14 cellular contexts compared by ENCODE assay signal in genomic region chr4:99233397-99233796, GRCh38. TPM values are rescaled to one million over a fixed set of nuclear protein-coding genes. Genes with fewer than 3 reads are reported as not detected.
A peak's percentile ranks its signal among the peaks of the same experiment; 100 is the strongest.
DNase-seq lines count a peak whose midpoint lies in the region; ATAC-seq, FAIRE-seq and TF ChIP-seq lines count a peak whose summit lies in the region.
"Not testable (repeated sequence)": the region's sequence is repeated elsewhere in the genome, so short reads cannot be mapped to it uniquely, and the experiment has no call there.
"Had no signal": no experiment of that assay in that cellular context is flagged by ENCODE, and none has a peak within 500 bp of the region (broad histone marks: within the 10 kb centered on the region; RNA-seq: fewer than 3 reads in every experiment).

No MANE protein-coding gene starts in this region.

- H4K8ac ChIP-seq in trophoblast cell (ENCODE audit: low read depth, low read length), result not testable (repeated sequence)

- H4K91ac ChIP-seq in trophoblast cell (ENCODE audit: low read depth, low read length), result not testable (repeated sequence)

- H3K18ac ChIP-seq in trophoblast cell (ENCODE audit: low read length), result not testable (repeated sequence)

- H3K27me3 ChIP-seq in bronchial epithelial cell (ENCODE audit: control insufficient read depth, insufficient read depth, low read length); trophoblast cell (ENCODE audit: insufficient read depth, low read length); small intestine (ENCODE audit: control insufficient read depth in 2 of 2, insufficient read depth in 2 of 2, low read length in 2 of 2): not testable (repeated sequence)

- not testable (repeated sequence) for H3K27ac ChIP-seq in trophoblast cell (ENCODE audit: low read depth, low read length); small intestine (ENCODE audit: low read depth in 1 of 2, low read length in 1 of 2)

- not testable (repeated sequence) for H3K36me3 ChIP-seq in bronchial epithelial cell (ENCODE audit: control insufficient read depth, insufficient read depth, low read length); mucosa of descending colon (ENCODE audit: low read depth); trophoblast cell (ENCODE audit: control insufficient read depth in 1 of 2, insufficient read depth in 2 of 2, low read length in 2 of 2); small intestine (ENCODE audit: control insufficient read depth in 2 of 2, insufficient read depth in 2 of 2, low read length in 2 of 2)

- not testable (repeated sequence) for H2AK5ac ChIP-seq in trophoblast cell (ENCODE audit: low read length)

- WGBS in trophoblast cell (ENCODE audit: extremely low coverage, insufficient coverage, insufficient read length), result no CpG with 5 or more reads among the region's 2 CpGs
- WGBS in small intestine, 3 donors, result 55 to 88% (median 66%) methylated on average over 2 of the region's 2 CpGs

- H2BK120ac ChIP-seq in trophoblast cell (ENCODE audit: insufficient read depth, low read length, poor library complexity), result not testable (repeated sequence)

- not testable (repeated sequence) for H3K9me3 ChIP-seq in mucosa of descending colon; trophoblast cell (ENCODE audit: insufficient read depth, low read depth, low read length); small intestine (ENCODE audit: control insufficient read depth, low read depth)

- not testable (repeated sequence) for FAIRE-seq in bronchial epithelial cell (lab: Jason Lieb, UNC); small intestine (lab: Jason Lieb, UNC)

- not testable (repeated sequence) for H2AFZ ChIP-seq in trophoblast cell (ENCODE audit: insufficient read depth, low read length, poor library complexity)

- DNase-seq in bronchial epithelial cell (ENCODE audit: low read depth), result peak; percentile 15
- DNase-seq in mucosa of descending colon, result not testable (repeated sequence)
- peak; percentile 18 to 34 for DNase-seq in trophoblast cell
- peak; percentile 65 for DNase-seq in small intestine

- not testable (repeated sequence) for H3K4ac ChIP-seq in trophoblast cell (ENCODE audit: low read depth, low read length)

- not testable (repeated sequence) for H3K79me1 ChIP-seq in trophoblast cell (ENCODE audit: low read length)

- not testable (repeated sequence) for H2BK5ac ChIP-seq in trophoblast cell (ENCODE audit: low read depth, low read length, poor library complexity)

- not testable (repeated sequence) for H3K4me1 ChIP-seq in mucosa of descending colon (ENCODE audit: low read depth); trophoblast cell (ENCODE audit: control insufficient read depth in 1 of 2, insufficient read depth in 2 of 2, low read length in 2 of 2); small intestine (ENCODE audit: control insufficient read depth in 2 of 2, insufficient read depth in 1 of 2, low read depth in 1 of 2, low read length in 1 of 2)

- H4K12ac ChIP-seq in trophoblast cell (ENCODE audit: low read depth, low read length), result not testable (repeated sequence)

- H3K4me3 ChIP-seq in bronchial epithelial cell (ENCODE audit: low read depth, low read length); mucosa of descending colon; trophoblast cell (ENCODE audit: low read depth, low read length); small intestine (ENCODE audit: low read depth in 1 of 2, low read length in 2 of 2): not testable (repeated sequence)

- TF ChIP-seq CTCF in bronchial epithelial cell (IDR thresholded peaks at IDR 0.05; ENCODE audit: insufficient read depth, low read length, severe bottlenecking); mucosa of descending colon (IDR thresholded peaks at IDR 0.05): not testable (repeated sequence)

- peak; percentile 46 for ATAC-seq in esophagus mucosa
- peak; percentile 64 for ATAC-seq in mucosa of descending colon

- intact Hi-C loops in mucosa of descending colon (cut with DNase I, micrococcal nuclease), result not testable (repeated sequence)

- H3K4me2 ChIP-seq in trophoblast cell (ENCODE audit: low read length), result not testable (repeated sequence)

- not testable (repeated sequence) for H2BK12ac ChIP-seq in trophoblast cell (ENCODE audit: low read length)

- not testable (repeated sequence) for H3K79me2 ChIP-seq in trophoblast cell (ENCODE audit: control insufficient read depth, insufficient read depth, low read length, poor library complexity)

- not testable (repeated sequence) for H3K9ac ChIP-seq in trophoblast cell (ENCODE audit: low read length)

- not testable (repeated sequence) for H3K23ac ChIP-seq in trophoblast cell (ENCODE audit: low read length)

- H3K14ac ChIP-seq in trophoblast cell (ENCODE audit: low read length), result not testable (repeated sequence)

RNA-seq across cellular contexts. Expression of gene ADH6, which starts 14.4 kb away (rescaled TPM):
- total RNA-seq in bronchial epithelial cell, result not detected in 2 replicates
- total RNA-seq in esophagus mucosa, result not detected
- total RNA-seq in mucosa of descending colon, result 10 to 100 TPM in 2 of 3 donors, 1 to 10 TPM in 1; 6.2 to 18.6 (median 16.6) TPM
- polyA plus RNA-seq in trophoblast cell (2013), result 0.11 and 0.15 TPM in 2 replicates
- 10 to 100 TPM; 24.0 to 66.0 (median 33.5) TPM for polyA plus RNA-seq in small intestine
- total RNA-seq: A673; CD4-positive, alpha-beta memory T cell; CD4-positive, CD25-positive, alpha-beta regulatory T cell; CD8-positive, alpha-beta memory T cell; Daoy; G401; GM12878 had no signal
- polyA plus RNA-seq: CD14-positive monocyte; CD4-positive, alpha-beta memory T cell; CD4-positive, CD25-positive, alpha-beta regulatory T cell; CD8-positive, alpha-beta memory T cell had no signal

RNA-seq across cellular contexts. Expression of gene ADH1A, which starts 57.4 kb away (rescaled TPM):
- total RNA-seq in bronchial epithelial cell (not detected in 2 replicates), esophagus mucosa (not detected), mucosa of descending colon (1 to 10 TPM in 1 of 3 donors, under 1 TPM in 2; 0.20 to 2.4 (median 0.80) TPM)
- polyA plus RNA-seq in trophoblast cell (2013), result not detected in 2 replicates
- polyA plus RNA-seq in small intestine, result 1 to 10 TPM in 2 of 3 donors, under 1 TPM in 1; 0.88 to 7.0 (median 6.9) TPM
- total RNA-seq: A673; CD4-positive, alpha-beta memory T cell; CD4-positive, CD25-positive, alpha-beta regulatory T cell; CD8-positive, alpha-beta memory T cell; Daoy; G401; GM12878 had no signal
- polyA plus RNA-seq: AG04450; CD14-positive monocyte; CD4-positive, alpha-beta memory T cell; CD4-positive, CD25-positive, alpha-beta regulatory T cell; CD8-positive, alpha-beta memory T cell; GM12878 had no signal
